1 cellular context compared by ENCODE assay signal in the genomic region with DNA sequence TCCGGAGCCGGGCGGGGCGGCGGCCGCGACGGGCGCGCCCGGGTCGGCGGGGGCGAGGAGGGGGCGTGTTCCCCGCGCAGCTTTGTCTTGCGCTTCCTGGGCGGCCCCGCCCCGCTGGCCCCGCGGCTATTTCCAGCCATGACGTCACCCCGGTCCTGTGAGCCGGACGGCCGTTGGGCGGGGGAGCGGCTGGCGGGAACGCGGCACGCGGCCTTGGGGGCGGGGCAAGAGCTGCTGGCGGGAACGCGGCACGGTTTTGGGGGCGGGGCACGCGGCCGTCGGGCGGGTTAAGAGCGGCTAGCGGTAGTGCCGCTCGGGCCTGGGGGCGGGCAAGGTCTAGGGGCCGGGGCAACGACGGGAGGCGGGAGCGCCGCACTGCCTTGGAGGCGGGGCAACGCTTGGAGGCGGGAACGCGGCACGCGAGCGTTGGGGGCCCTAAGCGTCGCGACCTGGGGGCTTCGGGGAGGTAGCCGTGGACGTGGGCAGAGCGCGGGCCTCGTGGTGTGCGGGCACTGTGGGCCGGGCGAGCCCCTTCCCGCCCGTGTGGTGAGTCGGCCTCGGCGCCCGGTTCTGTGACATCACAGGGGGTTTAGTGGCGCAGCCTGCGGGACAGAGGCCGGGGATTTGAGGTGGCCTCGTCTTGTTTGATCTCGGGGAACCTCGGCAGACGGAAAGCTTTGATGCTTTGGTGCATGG.
TF ChIP-seq lines count a peak whose summit lies in the region.

No MANE protein-coding gene starts in this region.

TF ChIP-seq in K562, 482 proteins besides CTCF, POLR2A, EP300 and RAD21 (continued from another document and continues in another):
- TF ChIP-seq, protein P1, sequence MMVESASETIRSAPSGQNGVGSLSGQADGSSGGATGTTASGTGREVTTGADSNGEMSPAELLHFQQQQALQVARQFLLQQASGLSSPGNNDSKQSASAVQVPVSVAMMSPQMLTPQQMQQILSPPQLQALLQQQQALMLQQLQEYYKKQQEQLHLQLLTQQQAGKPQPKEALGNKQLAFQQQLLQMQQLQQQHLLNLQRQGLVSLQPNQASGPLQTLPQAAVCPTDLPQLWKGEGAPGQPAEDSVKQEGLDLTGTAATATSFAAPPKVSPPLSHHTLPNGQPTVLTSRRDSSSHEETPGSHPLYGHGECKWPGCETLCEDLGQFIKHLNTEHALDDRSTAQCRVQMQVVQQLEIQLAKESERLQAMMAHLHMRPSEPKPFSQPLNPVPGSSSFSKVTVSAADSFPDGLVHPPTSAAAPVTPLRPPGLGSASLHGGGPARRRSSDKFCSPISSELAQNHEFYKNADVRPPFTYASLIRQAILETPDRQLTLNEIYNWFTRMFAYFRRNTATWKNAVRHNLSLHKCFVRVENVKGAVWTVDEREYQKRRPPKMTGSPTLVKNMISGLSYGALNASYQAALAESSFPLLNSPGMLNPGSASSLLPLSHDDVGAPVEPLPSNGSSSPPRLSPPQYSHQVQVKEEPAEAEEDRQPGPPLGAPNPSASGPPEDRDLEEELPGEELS (CRISPR knock-in tag; IDR thresholded peaks at IDR 0.05; ENCODE audit: borderline replicate concordance) = peak; percentile 92; the same call in 1 of the 2 replicates
- TF ChIP-seq L3MBTL2 (IDR thresholded peaks at IDR 0.05) (peak; percentile 95), DPF2 (IDR thresholded peaks at IDR 0.05) (peak; percentile 47; the same call in 1 of the 2 replicates), ZNF311 (CRISPR knock-in tag; IDR thresholded peaks at IDR 0.05) (no peak), ZNF347 (CRISPR knock-in tag; IDR thresholded peaks at IDR 0.05; ENCODE audit: low read depth) (0 out of 2 replicates have a peak, but pooled peaks have one; percentile 36), ZNF696 (CRISPR knock-in tag; conservative IDR thresholded peaks at IDR 0.05) (no peak), NRF1 (conservative IDR thresholded peaks at IDR 0.05 in 1 of 2, IDR thresholded peaks at IDR 0.05 in 1 of 2) (peak; percentile 36 to 71; a peak in 3 of 4 replicates), PHTF2 (CRISPR knock-in tag; IDR thresholded peaks at IDR 0.05) (no peak), XRCC3 (IDR thresholded peaks at IDR 0.05) (no peak), HDAC1 (IDR thresholded peaks at IDR 0.05) (peak in 1 of 2 experiments; percentile 60; a peak in 2 of 4 replicates), SP1 (CRISPR knock-in tag; IDR thresholded peaks at IDR 0.05) (peak; percentile 95), ZBTB17 (CRISPR knock-in tag; IDR thresholded peaks at IDR 0.05) (peak; percentile 66; the same call in 1 of the 2 replicates), TARDBP (IDR thresholded peaks at IDR 0.05) (no peak), SIX5 (IDR thresholded peaks at IDR 0.05; ENCODE audit: borderline replicate concordance in 1 of 2, insufficient read depth in 1 of 2, low read depth in 1 of 2, low read length in 2 of 2) (no peak), CBFA2T2 (conservative IDR thresholded peaks at IDR 0.05) (no peak), ZFX (CRISPR knock-in tag; IDR thresholded peaks at IDR 0.05) (peak; percentile 90), ATF7 (IDR thresholded peaks at IDR 0.05) (peak; percentile 97)
- TF ChIP-seq, protein P2, sequence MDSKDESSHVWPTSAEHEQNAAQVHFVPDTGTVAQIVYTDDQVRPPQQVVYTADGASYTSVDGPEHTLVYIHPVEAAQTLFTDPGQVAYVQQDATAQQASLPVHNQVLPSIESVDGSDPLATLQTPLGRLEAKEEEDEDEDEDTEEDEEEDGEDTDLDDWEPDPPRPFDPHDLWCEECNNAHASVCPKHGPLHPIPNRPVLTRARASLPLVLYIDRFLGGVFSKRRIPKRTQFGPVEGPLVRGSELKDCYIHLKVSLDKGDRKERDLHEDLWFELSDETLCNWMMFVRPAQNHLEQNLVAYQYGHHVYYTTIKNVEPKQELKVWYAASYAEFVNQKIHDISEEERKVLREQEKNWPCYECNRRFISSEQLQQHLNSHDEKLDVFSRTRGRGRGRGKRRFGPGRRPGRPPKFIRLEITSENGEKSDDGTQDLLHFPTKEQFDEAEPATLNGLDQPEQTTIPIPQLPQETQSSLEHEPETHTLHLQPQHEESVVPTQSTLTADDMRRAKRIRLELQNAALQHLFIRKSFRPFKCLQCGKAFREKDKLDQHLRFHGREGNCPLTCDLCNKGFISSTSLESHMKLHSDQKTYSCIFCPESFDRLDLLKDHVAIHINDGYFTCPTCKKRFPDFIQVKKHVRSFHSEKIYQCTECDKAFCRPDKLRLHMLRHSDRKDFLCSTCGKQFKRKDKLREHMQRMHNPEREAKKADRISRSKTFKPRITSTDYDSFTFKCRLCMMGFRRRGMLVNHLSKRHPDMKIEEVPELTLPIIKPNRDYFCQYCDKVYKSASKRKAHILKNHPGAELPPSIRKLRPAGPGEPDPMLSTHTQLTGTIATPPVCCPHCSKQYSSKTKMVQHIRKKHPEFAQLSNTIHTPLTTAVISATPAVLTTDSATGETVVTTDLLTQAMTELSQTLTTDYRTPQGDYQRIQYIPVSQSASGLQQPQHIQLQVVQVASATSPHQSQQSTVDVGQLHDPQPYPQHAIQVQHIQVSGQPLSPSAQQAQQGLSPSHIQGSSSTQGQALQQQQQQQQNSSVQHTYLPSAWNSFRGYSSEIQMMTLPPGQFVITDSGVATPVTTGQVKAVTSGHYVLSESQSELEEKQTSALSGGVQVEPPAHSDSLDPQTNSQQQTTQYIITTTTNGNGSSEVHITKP (IDR thresholded peaks at IDR 0.05; ENCODE audit: partially characterized antibody) = peak; percentile 68
- TF ChIP-seq, protein P3, sequence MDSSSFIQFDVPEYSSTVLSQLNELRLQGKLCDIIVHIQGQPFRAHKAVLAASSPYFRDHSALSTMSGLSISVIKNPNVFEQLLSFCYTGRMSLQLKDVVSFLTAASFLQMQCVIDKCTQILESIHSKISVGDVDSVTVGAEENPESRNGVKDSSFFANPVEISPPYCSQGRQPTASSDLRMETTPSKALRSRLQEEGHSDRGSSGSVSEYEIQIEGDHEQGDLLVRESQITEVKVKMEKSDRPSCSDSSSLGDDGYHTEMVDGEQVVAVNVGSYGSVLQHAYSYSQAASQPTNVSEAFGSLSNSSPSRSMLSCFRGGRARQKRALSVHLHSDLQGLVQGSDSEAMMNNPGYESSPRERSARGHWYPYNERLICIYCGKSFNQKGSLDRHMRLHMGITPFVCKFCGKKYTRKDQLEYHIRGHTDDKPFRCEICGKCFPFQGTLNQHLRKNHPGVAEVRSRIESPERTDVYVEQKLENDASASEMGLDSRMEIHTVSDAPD (CRISPR knock-in tag; IDR thresholded peaks at IDR 0.05) = no peak
- TF ChIP-seq, protein P4, sequence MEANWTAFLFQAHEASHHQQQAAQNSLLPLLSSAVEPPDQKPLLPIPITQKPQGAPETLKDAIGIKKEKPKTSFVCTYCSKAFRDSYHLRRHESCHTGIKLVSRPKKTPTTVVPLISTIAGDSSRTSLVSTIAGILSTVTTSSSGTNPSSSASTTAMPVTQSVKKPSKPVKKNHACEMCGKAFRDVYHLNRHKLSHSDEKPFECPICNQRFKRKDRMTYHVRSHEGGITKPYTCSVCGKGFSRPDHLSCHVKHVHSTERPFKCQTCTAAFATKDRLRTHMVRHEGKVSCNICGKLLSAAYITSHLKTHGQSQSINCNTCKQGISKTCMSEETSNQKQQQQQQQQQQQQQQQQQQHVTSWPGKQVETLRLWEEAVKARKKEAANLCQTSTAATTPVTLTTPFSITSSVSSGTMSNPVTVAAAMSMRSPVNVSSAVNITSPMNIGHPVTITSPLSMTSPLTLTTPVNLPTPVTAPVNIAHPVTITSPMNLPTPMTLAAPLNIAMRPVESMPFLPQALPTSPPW (CRISPR knock-in tag; IDR thresholded peaks at IDR 0.05) = peak; percentile 86
- TF ChIP-seq, protein P5, sequence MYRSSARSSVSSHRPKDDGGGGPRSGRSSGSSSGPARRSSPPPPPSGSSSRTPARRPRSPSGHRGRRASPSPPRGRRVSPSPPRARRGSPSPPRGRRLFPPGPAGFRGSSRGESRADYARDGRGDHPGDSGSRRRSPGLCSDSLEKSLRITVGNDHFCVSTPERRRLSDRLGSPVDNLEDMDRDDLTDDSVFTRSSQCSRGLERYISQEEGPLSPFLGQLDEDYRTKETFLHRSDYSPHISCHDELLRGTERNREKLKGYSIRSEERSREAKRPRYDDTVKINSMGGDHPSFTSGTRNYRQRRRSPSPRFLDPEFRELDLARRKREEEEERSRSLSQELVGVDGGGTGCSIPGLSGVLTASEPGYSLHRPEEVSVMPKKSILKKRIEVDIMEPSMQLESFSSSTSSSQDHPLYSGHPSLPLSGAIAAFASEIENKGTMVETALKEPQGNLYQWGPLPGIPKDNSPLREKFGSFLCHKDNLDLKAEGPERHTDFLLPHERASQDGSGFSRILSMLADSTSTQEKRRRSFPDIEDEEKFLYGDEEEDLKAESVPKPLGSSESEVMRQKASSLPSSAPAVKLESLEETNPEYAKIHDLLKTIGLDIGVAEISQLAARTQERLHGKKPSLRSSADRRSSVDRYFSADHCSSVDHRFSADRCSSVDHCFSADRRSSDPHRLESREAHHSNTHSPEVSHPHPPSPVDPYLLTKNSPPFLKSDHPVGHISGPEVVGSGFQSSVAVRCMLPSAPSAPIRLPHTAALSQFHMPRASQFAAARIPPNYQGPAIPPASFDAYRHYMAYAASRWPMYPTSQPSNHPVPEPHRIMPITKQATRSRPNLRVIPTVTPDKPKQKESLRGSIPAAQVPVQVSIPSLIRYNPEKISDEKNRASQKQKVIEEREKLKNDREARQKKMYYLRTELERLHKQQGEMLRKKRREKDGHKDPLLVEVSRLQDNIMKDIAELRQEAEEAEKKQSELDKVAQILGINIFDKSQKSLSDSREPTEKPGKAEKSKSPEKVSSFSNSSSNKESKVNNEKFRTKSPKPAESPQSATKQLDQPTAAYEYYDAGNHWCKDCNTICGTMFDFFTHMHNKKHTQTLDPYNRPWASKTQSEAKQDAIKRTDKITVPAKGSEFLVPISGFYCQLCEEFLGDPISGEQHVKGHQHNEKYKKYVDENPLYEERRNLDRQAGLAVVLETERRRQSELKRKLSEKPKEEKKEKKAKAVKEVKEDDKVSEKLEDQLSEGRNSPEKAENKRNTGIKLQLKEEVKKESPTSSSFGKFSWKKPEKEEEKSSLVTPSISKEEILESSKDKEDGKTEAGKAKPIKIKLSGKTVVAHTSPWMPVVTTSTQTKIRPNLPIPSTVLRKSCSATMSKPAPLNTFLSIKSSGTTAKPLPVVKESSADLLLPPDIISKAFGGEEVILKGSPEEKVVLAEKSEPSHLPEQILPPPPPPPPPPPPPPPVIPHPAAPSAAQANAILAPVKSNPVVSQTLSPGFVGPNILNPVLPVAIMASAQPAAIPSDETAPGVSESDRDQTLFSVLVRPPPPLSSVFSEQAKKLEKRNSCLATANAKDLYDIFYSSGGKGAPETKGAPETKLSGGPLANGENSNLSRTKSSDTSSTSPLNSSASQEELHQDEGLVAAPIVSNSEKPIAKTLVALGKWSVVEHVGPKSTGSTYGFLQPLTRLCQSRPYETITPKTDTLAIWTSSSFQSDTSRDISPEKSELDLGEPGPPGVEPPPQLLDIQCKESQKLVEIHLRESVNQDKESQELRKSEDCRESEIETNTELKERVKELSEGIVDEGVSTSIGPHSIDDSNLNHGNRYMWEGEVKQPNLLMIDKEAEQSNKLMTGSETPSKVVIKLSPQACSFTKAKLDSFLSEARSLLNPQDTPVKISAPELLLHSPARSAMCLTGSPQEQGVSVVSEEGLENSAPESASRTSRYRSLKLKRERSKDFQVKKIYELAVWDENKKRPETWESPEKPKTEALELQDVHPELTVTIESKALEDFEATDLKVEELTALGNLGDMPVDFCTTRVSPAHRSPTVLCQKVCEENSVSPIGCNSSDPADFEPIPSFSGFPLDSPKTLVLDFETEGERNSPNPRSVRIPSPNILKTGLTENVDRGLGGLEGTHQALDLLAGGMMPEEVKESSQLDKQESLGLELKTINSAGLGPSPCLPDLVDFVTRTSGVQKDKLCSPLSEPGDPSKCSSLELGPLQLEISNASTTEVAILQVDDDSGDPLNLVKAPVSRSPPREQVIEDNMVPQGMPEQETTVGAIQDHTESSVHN (IDR thresholded peaks at IDR 0.05; ENCODE audit: borderline replicate concordance in 1 of 2, low read depth in 1 of 2) = no peak
- TF ChIP-seq, protein P6, sequence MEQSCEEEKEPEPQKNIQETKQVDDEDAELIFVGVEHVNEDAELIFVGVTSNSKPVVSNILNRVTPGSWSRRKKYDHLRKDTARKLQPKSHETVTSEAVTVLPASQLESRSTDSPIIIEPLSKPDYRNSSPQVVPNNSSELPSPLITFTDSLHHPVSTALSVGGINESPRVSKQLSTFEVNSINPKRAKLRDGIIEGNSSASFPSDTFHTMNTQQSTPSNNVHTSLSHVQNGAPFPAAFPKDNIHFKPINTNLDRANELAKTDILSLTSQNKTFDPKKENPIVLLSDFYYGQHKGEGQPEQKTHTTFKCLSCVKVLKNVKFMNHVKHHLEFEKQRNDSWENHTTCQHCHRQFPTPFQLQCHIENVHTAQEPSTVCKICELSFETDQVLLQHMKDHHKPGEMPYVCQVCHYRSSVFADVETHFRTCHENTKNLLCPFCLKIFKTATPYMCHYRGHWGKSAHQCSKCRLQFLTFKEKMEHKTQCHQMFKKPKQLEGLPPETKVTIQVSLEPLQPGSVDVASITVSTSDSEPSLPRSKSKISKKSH (CRISPR knock-in tag; IDR thresholded peaks at IDR 0.05) = no peak
- TF ChIP-seq, protein P7, sequence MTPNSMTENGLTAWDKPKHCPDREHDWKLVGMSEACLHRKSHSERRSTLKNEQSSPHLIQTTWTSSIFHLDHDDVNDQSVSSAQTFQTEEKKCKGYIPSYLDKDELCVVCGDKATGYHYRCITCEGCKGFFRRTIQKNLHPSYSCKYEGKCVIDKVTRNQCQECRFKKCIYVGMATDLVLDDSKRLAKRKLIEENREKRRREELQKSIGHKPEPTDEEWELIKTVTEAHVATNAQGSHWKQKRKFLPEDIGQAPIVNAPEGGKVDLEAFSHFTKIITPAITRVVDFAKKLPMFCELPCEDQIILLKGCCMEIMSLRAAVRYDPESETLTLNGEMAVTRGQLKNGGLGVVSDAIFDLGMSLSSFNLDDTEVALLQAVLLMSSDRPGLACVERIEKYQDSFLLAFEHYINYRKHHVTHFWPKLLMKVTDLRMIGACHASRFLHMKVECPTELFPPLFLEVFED (CRISPR knock-in tag; conservative IDR thresholded peaks at IDR 0.05) = peak; percentile 74; the same call in 1 of the 2 replicates
